In the genomic region with DNA sequence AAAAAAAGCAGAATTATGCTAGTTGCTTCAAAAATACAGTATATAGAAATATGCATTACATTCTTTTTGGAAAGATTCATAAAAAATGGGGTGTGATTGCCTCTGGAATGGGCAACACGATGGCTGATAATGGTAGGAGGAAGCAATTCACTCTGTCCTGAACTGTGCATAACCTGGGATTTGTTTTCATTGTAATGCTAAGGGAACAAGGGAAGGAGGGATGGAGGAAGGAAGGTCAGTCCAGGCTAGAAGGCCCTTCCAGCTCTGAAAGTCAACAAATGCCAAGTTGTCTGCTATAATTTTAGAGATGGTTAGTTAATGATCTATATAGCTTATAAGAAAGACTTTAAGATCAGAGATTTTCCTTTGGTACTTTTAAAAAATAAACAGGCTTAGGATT, we compare ENCODE assay signal across 29 cellular contexts. TPM values are rescaled to one million over a fixed set of nuclear protein-coding genes. Genes with fewer than 3 reads are reported as not detected.
"Had no signal": no experiment of that assay in that cellular context is flagged by ENCODE, and none has a peak within 500 bp of the region (broad histone marks: within the 10 kb centered on the region; RNA-seq: fewer than 3 reads in every experiment).

No MANE protein-coding gene starts in this region.

- H3K4me1 Mint-ChIP-seq: activated B cell treated with CpG ODN at 0.5 μM for 24 hours; activated naive CD4-positive, alpha-beta T cell treated with anti-CD3 and anti-CD28 coated beads, Interleukin-2, amount 10 ng/mL, durations not matched to agents 7 days and 5 days; activated naive CD8-positive, alpha-beta T cell treated with anti-CD3 and anti-CD28 coated beads, Interleukin-2, amount 10 ng/mL, durations not matched to agents 7 days and 5 days; brain; T-helper 17 cell had no signal

- H3K27me3 Mint-ChIP-seq: activated B cell treated with CpG ODN at 0.5 μM for 24 hours; activated CD8-positive, alpha-beta T cell treated with anti-CD3 and anti-CD28 coated beads for 36 hours; activated naive CD4-positive, alpha-beta T cell treated with anti-CD3 and anti-CD28 coated beads, Interleukin-2, amount 10 ng/mL, durations not matched to agents 7 days and 5 days; activated naive CD8-positive, alpha-beta T cell treated with anti-CD3 and anti-CD28 coated beads, Interleukin-2, amount 10 ng/mL, durations not matched to agents 7 days and 5 days; T-helper 17 cell had no signal

- ATAC-seq: activated CD4-positive, CD25-positive, alpha-beta regulatory T cell treated with anti-CD3 and anti-CD28 coated beads, Interleukin-2, amount 50 U/mL, for 24 hours; activated CD8-positive, alpha-beta T cell treated with anti-CD3 and anti-CD28 coated beads for 36 hours; activated naive CD4-positive, alpha-beta T cell treated with anti-CD3 and anti-CD28 coated beads, Interleukin-2, amount 50 U/mL, for 72 hours; esophagus mucosa; heart left ventricle; T-helper 17 cell had no signal

- H3K9me3 ChIP-seq: ascending aorta, breast epithelium, colonic mucosa, heart left ventricle had no signal

- H3K27ac Mint-ChIP-seq: activated B cell treated with CpG ODN at 0.5 μM for 24 hours; activated CD8-positive, alpha-beta T cell treated with anti-CD3 and anti-CD28 coated beads for 36 hours; activated naive CD4-positive, alpha-beta T cell treated with anti-CD3 and anti-CD28 coated beads, Interleukin-2, amount 10 ng/mL, durations not matched to agents 7 days and 5 days; activated naive CD4-positive, alpha-beta T cell treated with anti-CD3 and anti-CD28 coated beads, Interleukin-2, amount 50 U/mL, for 72 hours; activated naive CD8-positive, alpha-beta T cell treated with anti-CD3 and anti-CD28 coated beads, Interleukin-2, amount 10 ng/mL, durations not matched to agents 7 days and 5 days; brain; T-helper 17 cell; T-helper 2 cell treated with Interferon-gamma antibody and Interleukin-4, amounts not matched to agents 5 μg/mL and 100 μg/mL, for 36 hours had no signal

- H3K9me3 Mint-ChIP-seq: activated B cell treated with CpG ODN at 0.5 μM for 24 hours; activated CD8-positive, alpha-beta T cell treated with anti-CD3 and anti-CD28 coated beads for 36 hours; activated naive CD4-positive, alpha-beta T cell treated with anti-CD3 and anti-CD28 coated beads, Interleukin-2, amount 10 ng/mL, durations not matched to agents 7 days and 5 days; activated naive CD4-positive, alpha-beta T cell treated with anti-CD3 and anti-CD28 coated beads, Interleukin-2, amount 50 U/mL, for 72 hours; activated naive CD8-positive, alpha-beta T cell treated with anti-CD3 and anti-CD28 coated beads, Interleukin-2, amount 10 ng/mL, durations not matched to agents 7 days and 5 days; brain; T-helper 2 cell treated with Interferon-gamma antibody and Interleukin-4, amounts not matched to agents 5 μg/mL and 100 μg/mL, for 36 hours had no signal

- H3K36me3 ChIP-seq: ascending aorta, breast epithelium, colonic mucosa had no signal

- H3K27me3 ChIP-seq: ascending aorta, breast epithelium, cardiac muscle cell, colonic mucosa, heart left ventricle had no signal

- H3K4me3 Mint-ChIP-seq: activated B cell treated with CpG ODN at 0.5 μM for 24 hours; activated CD8-positive, alpha-beta T cell treated with anti-CD3 and anti-CD28 coated beads for 36 hours; activated naive CD4-positive, alpha-beta T cell treated with anti-CD3 and anti-CD28 coated beads, Interleukin-2, amount 10 ng/mL, durations not matched to agents 7 days and 5 days; activated naive CD8-positive, alpha-beta T cell treated with anti-CD3 and anti-CD28 coated beads, Interleukin-2, amount 10 ng/mL, durations not matched to agents 7 days and 5 days; brain; T-helper 17 cell; T-helper 2 cell treated with Interferon-gamma antibody and Interleukin-4, amounts not matched to agents 5 μg/mL and 100 μg/mL, for 36 hours had no signal

- H3K27ac ChIP-seq: ascending aorta, breast epithelium, cardiac muscle cell, colonic mucosa, heart left ventricle had no signal

- DNase-seq: activated B cell treated with CpG ODN at 0.5 μM for 24 hours; activated CD4-positive, alpha-beta T cell treated with anti-CD3 and anti-CD28 coated beads for 48 hours; activated CD4-positive, alpha-beta T cell treated with anti-CD3 and anti-CD28 coated beads, Interleukin-2, amount 50 U/mL, for 1 hour; activated CD4-positive, alpha-beta T cell treated with anti-CD3 and anti-CD28 coated beads, Interleukin-2, amount 50 U/mL, for 48 hours; activated CD8-positive, alpha-beta memory T cell treated with anti-CD3 and anti-CD28 coated beads for 24 hours; activated CD8-positive, alpha-beta T cell treated with anti-CD3 and anti-CD28 coated beads for 36 hours; activated gamma-delta T cell; activated naive CD4-positive, alpha-beta T cell; activated naive CD4-positive, alpha-beta T cell treated with anti-CD3 and anti-CD28 coated beads, Interleukin-2, amount 10 ng/mL, durations not matched to agents 7 days and 5 days; activated naive CD8-positive, alpha-beta T cell treated with anti-CD3 and anti-CD28 coated beads, Interleukin-2, amount 10 ng/mL, durations not matched to agents 7 days and 5 days; activated T-cell treated with anti-CD3 and anti-CD28 coated beads, Interleukin-2, amount 50 U/mL, for 1 hour; activated T-cell treated with anti-CD3 and anti-CD28 coated beads, Interleukin-2, amount 50 U/mL, for 48 hours; central memory CD4-positive, alpha-beta T cell; cerebellar nuclear complex; colonic mucosa; effector CD8-positive, alpha-beta T cell; foreskin fibroblast; glutamatergic neuron; heart left ventricle; T-helper 1 cell; T-helper 17 cell had no signal

- H3K4me1 ChIP-seq: ascending aorta, breast epithelium, colonic mucosa, heart left ventricle had no signal

- H3K4me3 ChIP-seq: ascending aorta, breast epithelium, cardiac muscle cell, colonic mucosa, heart left ventricle had no signal

RNA-seq across cellular contexts. Expression of a gene that starts 40.8 kb away (rescaled TPM):
- total RNA-seq: ascending aorta had no signal
